Comparison of ENCODE assay signal across 1 cellular context in the genomic region with DNA sequence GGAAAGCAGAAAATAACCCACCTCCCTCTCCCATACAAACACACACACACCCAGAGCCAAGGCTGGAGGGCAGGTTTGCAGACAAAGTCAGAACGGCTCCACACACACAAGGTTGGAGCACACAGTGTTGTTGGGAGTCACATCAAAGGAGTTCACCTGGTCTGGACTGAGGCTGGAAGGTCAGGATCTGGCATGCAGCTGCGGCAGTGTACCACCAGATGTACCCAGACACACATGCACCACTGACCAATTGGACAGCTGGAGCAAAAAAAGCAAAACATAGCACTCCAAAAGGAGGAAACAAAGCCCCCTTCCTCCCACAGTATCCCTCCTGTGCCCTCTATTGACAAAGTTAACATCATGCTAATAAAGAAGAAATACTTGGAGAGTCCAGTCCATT.
TF ChIP-seq lines count a peak whose summit lies in the region.

No MANE protein-coding gene starts in this region.

TF ChIP-seq in HepG2, 621 proteins besides CTCF, POLR2A, EP300 and RAD21 (continued from another document):
- TF ChIP-seq, protein P1, sequence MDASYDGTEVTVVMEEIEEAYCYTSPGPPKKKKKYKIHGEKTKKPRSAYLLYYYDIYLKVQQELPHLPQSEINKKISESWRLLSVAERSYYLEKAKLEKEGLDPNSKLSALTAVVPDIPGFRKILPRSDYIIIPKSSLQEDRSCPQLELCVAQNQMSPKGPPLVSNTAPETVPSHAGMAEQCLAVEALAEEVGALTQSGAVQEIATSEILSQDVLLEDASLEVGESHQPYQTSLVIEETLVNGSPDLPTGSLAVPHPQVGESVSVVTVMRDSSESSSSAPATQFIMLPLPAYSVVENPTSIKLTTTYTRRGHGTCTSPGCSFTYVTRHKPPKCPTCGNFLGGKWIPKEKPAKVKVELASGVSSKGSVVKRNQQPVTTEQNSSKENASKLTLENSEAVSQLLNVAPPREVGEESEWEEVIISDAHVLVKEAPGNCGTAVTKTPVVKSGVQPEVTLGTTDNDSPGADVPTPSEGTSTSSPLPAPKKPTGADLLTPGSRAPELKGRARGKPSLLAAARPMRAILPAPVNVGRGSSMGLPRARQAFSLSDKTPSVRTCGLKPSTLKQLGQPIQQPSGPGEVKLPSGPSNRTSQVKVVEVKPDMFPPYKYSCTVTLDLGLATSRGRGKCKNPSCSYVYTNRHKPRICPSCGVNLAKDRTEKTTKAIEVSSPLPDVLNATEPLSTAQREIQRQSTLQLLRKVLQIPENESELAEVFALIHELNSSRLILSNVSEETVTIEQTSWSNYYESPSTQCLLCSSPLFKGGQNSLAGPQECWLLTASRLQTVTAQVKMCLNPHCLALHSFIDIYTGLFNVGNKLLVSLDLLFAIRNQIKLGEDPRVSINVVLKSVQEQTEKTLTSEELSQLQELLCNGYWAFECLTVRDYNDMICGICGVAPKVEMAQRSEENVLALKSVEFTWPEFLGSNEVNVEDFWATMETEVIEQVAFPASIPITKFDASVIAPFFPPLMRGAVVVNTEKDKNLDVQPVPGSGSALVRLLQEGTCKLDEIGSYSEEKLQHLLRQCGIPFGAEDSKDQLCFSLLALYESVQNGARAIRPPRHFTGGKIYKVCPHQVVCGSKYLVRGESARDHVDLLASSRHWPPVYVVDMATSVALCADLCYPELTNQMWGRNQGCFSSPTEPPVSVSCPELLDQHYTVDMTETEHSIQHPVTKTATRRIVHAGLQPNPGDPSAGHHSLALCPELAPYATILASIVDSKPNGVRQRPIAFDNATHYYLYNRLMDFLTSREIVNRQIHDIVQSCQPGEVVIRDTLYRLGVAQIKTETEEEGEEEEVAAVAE (CRISPR knock-in tag; IDR thresholded peaks at IDR 0.05; ENCODE audit: borderline replicate concordance): no peak
- TF ChIP-seq, protein P2, sequence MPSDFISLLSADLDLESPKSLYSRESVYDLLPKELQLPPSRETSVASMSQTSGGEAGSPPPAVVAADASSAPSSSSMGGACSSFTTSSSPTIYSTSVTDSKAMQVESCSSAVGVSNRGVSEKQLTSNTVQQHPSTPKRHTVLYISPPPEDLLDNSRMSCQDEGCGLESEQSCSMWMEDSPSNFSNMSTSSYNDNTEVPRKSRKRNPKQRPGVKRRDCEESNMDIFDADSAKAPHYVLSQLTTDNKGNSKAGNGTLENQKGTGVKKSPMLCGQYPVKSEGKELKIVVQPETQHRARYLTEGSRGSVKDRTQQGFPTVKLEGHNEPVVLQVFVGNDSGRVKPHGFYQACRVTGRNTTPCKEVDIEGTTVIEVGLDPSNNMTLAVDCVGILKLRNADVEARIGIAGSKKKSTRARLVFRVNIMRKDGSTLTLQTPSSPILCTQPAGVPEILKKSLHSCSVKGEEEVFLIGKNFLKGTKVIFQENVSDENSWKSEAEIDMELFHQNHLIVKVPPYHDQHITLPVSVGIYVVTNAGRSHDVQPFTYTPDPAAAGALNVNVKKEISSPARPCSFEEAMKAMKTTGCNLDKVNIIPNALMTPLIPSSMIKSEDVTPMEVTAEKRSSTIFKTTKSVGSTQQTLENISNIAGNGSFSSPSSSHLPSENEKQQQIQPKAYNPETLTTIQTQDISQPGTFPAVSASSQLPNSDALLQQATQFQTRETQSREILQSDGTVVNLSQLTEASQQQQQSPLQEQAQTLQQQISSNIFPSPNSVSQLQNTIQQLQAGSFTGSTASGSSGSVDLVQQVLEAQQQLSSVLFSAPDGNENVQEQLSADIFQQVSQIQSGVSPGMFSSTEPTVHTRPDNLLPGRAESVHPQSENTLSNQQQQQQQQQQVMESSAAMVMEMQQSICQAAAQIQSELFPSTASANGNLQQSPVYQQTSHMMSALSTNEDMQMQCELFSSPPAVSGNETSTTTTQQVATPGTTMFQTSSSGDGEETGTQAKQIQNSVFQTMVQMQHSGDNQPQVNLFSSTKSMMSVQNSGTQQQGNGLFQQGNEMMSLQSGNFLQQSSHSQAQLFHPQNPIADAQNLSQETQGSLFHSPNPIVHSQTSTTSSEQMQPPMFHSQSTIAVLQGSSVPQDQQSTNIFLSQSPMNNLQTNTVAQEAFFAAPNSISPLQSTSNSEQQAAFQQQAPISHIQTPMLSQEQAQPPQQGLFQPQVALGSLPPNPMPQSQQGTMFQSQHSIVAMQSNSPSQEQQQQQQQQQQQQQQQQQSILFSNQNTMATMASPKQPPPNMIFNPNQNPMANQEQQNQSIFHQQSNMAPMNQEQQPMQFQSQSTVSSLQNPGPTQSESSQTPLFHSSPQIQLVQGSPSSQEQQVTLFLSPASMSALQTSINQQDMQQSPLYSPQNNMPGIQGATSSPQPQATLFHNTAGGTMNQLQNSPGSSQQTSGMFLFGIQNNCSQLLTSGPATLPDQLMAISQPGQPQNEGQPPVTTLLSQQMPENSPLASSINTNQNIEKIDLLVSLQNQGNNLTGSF (CRISPR knock-in tag; IDR thresholded peaks at IDR 0.05): no peak
- no peak for TF ChIP-seq ZNF644 (CRISPR knock-in tag; IDR thresholded peaks at IDR 0.05; ENCODE audit: low read depth)
- no peak for TF ChIP-seq ZNF10 (CRISPR knock-in tag; IDR thresholded peaks at IDR 0.05; ENCODE audit: borderline replicate concordance, low read depth)
- TF ChIP-seq HDAC1 (CRISPR knock-in tag; IDR thresholded peaks at IDR 0.05): no peak
- no peak for TF ChIP-seq PLRG1 (conservative IDR thresholded peaks at IDR 0.05)
- no peak for TF ChIP-seq ZNF558 (CRISPR knock-in tag; IDR thresholded peaks at IDR 0.05; ENCODE audit: borderline replicate concordance)
- no peak for TF ChIP-seq ZSCAN12 (CRISPR knock-in tag; IDR thresholded peaks at IDR 0.05)
- TF ChIP-seq GABPA (IDR thresholded peaks at IDR 0.05; ENCODE audit: low read depth, low read length): no peak
- TF ChIP-seq GABPA (CRISPR knock-in tag; IDR thresholded peaks at IDR 0.05; ENCODE audit: low read depth): no peak
- no peak for TF ChIP-seq KDM1A (CRISPR knock-in tag; IDR thresholded peaks at IDR 0.05)
- TF ChIP-seq, protein P3, sequence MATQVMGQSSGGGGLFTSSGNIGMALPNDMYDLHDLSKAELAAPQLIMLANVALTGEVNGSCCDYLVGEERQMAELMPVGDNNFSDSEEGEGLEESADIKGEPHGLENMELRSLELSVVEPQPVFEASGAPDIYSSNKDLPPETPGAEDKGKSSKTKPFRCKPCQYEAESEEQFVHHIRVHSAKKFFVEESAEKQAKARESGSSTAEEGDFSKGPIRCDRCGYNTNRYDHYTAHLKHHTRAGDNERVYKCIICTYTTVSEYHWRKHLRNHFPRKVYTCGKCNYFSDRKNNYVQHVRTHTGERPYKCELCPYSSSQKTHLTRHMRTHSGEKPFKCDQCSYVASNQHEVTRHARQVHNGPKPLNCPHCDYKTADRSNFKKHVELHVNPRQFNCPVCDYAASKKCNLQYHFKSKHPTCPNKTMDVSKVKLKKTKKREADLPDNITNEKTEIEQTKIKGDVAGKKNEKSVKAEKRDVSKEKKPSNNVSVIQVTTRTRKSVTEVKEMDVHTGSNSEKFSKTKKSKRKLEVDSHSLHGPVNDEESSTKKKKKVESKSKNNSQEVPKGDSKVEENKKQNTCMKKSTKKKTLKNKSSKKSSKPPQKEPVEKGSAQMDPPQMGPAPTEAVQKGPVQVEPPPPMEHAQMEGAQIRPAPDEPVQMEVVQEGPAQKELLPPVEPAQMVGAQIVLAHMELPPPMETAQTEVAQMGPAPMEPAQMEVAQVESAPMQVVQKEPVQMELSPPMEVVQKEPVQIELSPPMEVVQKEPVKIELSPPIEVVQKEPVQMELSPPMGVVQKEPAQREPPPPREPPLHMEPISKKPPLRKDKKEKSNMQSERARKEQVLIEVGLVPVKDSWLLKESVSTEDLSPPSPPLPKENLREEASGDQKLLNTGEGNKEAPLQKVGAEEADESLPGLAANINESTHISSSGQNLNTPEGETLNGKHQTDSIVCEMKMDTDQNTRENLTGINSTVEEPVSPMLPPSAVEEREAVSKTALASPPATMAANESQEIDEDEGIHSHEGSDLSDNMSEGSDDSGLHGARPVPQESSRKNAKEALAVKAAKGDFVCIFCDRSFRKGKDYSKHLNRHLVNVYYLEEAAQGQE (IDR thresholded peaks at IDR 0.05; ENCODE audit: borderline replicate concordance in 1 of 2, low read depth in 1 of 2, low read length in 2 of 2): no peak
- no peak for TF ChIP-seq JARID2 (CRISPR knock-in tag; IDR thresholded peaks at IDR 0.05; ENCODE audit: insufficient replicate concordance)
- TF ChIP-seq ZNF792 (CRISPR knock-in tag; IDR thresholded peaks at IDR 0.05): no peak
- TF ChIP-seq ZFP62 (CRISPR knock-in tag; IDR thresholded peaks at IDR 0.05): no peak
- TF ChIP-seq CREM (IDR thresholded peaks at IDR 0.05): no peak
- TF ChIP-seq CREM (CRISPR knock-in tag; IDR thresholded peaks at IDR 0.05): no peak
- TF ChIP-seq, protein P4, sequence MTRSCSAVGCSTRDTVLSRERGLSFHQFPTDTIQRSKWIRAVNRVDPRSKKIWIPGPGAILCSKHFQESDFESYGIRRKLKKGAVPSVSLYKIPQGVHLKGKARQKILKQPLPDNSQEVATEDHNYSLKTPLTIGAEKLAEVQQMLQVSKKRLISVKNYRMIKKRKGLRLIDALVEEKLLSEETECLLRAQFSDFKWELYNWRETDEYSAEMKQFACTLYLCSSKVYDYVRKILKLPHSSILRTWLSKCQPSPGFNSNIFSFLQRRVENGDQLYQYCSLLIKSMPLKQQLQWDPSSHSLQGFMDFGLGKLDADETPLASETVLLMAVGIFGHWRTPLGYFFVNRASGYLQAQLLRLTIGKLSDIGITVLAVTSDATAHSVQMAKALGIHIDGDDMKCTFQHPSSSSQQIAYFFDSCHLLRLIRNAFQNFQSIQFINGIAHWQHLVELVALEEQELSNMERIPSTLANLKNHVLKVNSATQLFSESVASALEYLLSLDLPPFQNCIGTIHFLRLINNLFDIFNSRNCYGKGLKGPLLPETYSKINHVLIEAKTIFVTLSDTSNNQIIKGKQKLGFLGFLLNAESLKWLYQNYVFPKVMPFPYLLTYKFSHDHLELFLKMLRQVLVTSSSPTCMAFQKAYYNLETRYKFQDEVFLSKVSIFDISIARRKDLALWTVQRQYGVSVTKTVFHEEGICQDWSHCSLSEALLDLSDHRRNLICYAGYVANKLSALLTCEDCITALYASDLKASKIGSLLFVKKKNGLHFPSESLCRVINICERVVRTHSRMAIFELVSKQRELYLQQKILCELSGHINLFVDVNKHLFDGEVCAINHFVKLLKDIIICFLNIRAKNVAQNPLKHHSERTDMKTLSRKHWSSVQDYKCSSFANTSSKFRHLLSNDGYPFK (CRISPR knock-in tag; IDR thresholded peaks at IDR 0.05; ENCODE audit: borderline replicate concordance): no peak
